Comparison of ENCODE assay signal across 8 cellular contexts in the genomic region with DNA sequence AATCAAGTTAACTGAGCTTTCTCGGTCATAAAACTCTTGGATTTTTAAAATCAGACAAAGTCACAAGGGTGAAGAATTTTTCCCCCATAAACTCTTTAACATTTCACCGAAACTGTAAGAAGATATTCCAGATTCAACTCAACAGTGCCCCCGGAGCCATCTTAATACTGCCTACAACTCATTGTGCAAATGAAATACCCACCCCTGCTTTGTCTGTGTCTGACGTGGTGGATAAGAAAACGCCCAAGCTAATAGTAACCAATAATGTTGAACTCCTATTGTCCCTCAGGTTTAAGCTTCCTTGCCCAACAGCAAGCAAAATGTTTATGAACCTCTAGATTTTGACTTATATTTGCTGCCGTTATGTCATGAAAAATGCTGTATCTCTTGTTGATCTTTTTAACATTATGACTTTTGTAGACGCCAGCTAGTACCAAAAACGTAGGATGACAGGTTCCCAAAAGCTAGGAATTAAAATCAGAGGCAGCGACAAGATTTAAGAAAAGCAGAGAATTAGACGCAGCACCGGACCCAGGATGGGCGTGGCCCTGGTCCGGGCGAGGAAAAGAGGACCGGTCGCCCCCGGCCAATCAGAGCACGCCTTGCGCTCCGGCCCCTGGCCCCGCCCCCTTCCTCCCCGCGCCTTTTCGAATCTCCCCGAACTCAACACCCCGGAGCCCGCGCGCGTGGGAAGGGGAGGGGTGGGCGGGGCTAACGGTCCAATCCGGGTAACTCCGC. TPM values are rescaled to one million over a fixed set of nuclear protein-coding genes. Genes with fewer than 3 reads are reported as not detected.
A peak's percentile ranks its signal among the peaks of the same experiment; 100 is the strongest.
DNase-seq lines count a peak whose midpoint lies in the region; ATAC-seq and TF ChIP-seq lines count a peak whose summit lies in the region.

No MANE protein-coding gene starts in this region.

- H3K27me3 Mint-ChIP-seq in activated naive CD8-positive, alpha-beta T cell treated with anti-CD3 and anti-CD28 coated beads, Interleukin-2, amount 50 U/mL, for 24 hours = no peaks in the 10 kb centered on the region

- H3K36me3 ChIP-seq in cardiac muscle cell (peaks cover 35% of the 10 kb centered on the region), trophoblast cell (ENCODE audit: control insufficient read depth in 1 of 2, insufficient read depth in 2 of 2, low read length in 2 of 2) (peaks cover 8 to 22% of the 10 kb centered on the region in 2 experiments), tibial nerve (peaks cover 0 to 24% (median 0%) of the 10 kb centered on the region in 3 donors)

- H2AFZ ChIP-seq in trophoblast cell (ENCODE audit: insufficient read depth, low read length, poor library complexity) = no peak overlapping the region

- H3K9me3 Mint-ChIP-seq in activated naive CD8-positive, alpha-beta T cell treated with anti-CD3 and anti-CD28 coated beads, Interleukin-2, amount 50 U/mL, for 24 hours = no peaks in the 10 kb centered on the region

- TF ChIP-seq EP300 in tibial nerve (IDR thresholded peaks at IDR 0.05) = peak in 1 of 2 donors; percentile 48

- peaks cover 14% of the 10 kb centered on the region for H3K79me2 ChIP-seq in trophoblast cell (ENCODE audit: control insufficient read depth, insufficient read depth, low read length, poor library complexity)

- H3K4me1 Mint-ChIP-seq in activated naive CD8-positive, alpha-beta T cell treated with anti-CD3 and anti-CD28 coated beads, Interleukin-2, amount 50 U/mL, for 24 hours = peaks cover 31% of the 10 kb centered on the region

- H3K18ac ChIP-seq in trophoblast cell (ENCODE audit: low read length) = no peak overlapping the region

- H3K79me1 ChIP-seq in trophoblast cell (ENCODE audit: low read length) = peaks cover 10% of the 10 kb centered on the region

- H2AK5ac ChIP-seq in trophoblast cell (ENCODE audit: low read length) = no peak overlapping the region

- peak; percentile 17 for TF ChIP-seq CTCF in cardiac muscle cell (IDR thresholded peaks at IDR 0.05; ENCODE audit: low read depth, low read length)
- no peak for TF ChIP-seq CTCF in tibial nerve (IDR thresholded peaks at IDR 0.05)

- peak overlapping the region; percentile 71 for H3K9ac ChIP-seq in trophoblast cell (ENCODE audit: low read length)

- H3K27ac ChIP-seq in cardiac muscle cell (peak overlapping the region; percentile 78), trophoblast cell (ENCODE audit: low read depth, low read length) (no peak overlapping the region), tibial nerve (peak overlapping the region; percentile 89 to 97 (median 94))

- peak overlapping the region; percentile 96 for H3K4me2 ChIP-seq in trophoblast cell (ENCODE audit: low read length)

- H2BK12ac ChIP-seq in trophoblast cell (ENCODE audit: low read length) = no peak overlapping the region

- WGBS in trophoblast cell (ENCODE audit: extremely low coverage, insufficient coverage, insufficient read length) = no CpG with 5 or more reads among the region's 34 CpGs
- WGBS in tibial nerve, 2 donors = 0 to 1% methylated on average over 24 to 30 of the region's 34 CpGs

- H3K4ac ChIP-seq in trophoblast cell (ENCODE audit: low read depth, low read length) = peak overlapping the region; percentile 68

- H3K4me3 Mint-ChIP-seq in activated naive CD8-positive, alpha-beta T cell treated with anti-CD3 and anti-CD28 coated beads, Interleukin-2, amount 50 U/mL, for 24 hours = peak overlapping the region; percentile 92

- H2BK5ac ChIP-seq in trophoblast cell (ENCODE audit: low read depth, low read length, poor library complexity) = no peak overlapping the region

- H2BK120ac ChIP-seq in trophoblast cell (ENCODE audit: insufficient read depth, low read length, poor library complexity) = no peak overlapping the region

- peaks cover 42% of the 10 kb centered on the region for H3K36me3 Mint-ChIP-seq in activated naive CD8-positive, alpha-beta T cell treated with anti-CD3 and anti-CD28 coated beads, Interleukin-2, amount 50 U/mL, for 24 hours (ENCODE audit: low read depth)

- TF ChIP-seq POLR2A in tibial nerve (IDR thresholded peaks at IDR 0.05) = no peak

- H3K27me3 ChIP-seq in cardiac muscle cell (no peaks in the 10 kb centered on the region), trophoblast cell (ENCODE audit: insufficient read depth, low read length) (no peaks in the 10 kb centered on the region), tibial nerve (no peaks in the 10 kb centered on the region)

- H3K9me3 ChIP-seq in cardiac muscle cell (ENCODE audit: low read depth) (no peaks in the 10 kb centered on the region), trophoblast cell (ENCODE audit: insufficient read depth, low read depth, low read length) (no peaks in the 10 kb centered on the region), tibial nerve (no peaks in the 10 kb centered on the region)

- no peak overlapping the region for H4K12ac ChIP-seq in trophoblast cell (ENCODE audit: low read depth, low read length)

- peak overlapping the region; percentile 94 for H3K4me3 ChIP-seq in GM08714 (ENCODE audit: low read length)
- H3K4me3 ChIP-seq in cardiac muscle cell = peak overlapping the region; percentile 86
- H3K4me3 ChIP-seq in trophoblast cell (ENCODE audit: low read depth, low read length) = peak overlapping the region; percentile 96
- peak overlapping the region; percentile 70 to 95 (median 87) for H3K4me3 ChIP-seq in tibial nerve

- DNase-seq in NCI-H1436 (lab: John Stamatoyannopoulos, UW) = peak; percentile 94
- peak; percentile 74 to 86 for DNase-seq in SW 1271 (lab: John Stamatoyannopoulos, UW)
- peak; percentile 98 for DNase-seq in activated naive CD8-positive, alpha-beta T cell treated with anti-CD3 and anti-CD28 coated beads, Interleukin-2, amount 50 U/mL, for 24 hours
- DNase-seq in cardiac muscle cell (ENCODE audit: low read depth in 1 of 2, low spot score in 1 of 2) = peak; percentile 94 to 95
- DNase-seq in trophoblast cell = peak; percentile 67 to 84
- DNase-seq in tibial nerve (ENCODE audit: low spot score in 2 of 2) = peak; percentile 89 to 92

- H3K4me1 ChIP-seq in cardiac muscle cell (ENCODE audit: low read depth) (peaks cover 10% of the 10 kb centered on the region), trophoblast cell (ENCODE audit: control insufficient read depth in 1 of 2, insufficient read depth in 2 of 2, low read length in 2 of 2) (peaks cover 4 to 12% of the 10 kb centered on the region in 2 experiments), tibial nerve (peaks cover 0 to 57% (median 21%) of the 10 kb centered on the region in 4 donors)

- H3K14ac ChIP-seq in trophoblast cell (ENCODE audit: low read length) = no peak overlapping the region

- H3K23ac ChIP-seq in trophoblast cell (ENCODE audit: low read length) = no peak overlapping the region

- peak overlapping the region; percentile 79 for H3K27ac Mint-ChIP-seq in activated naive CD8-positive, alpha-beta T cell treated with anti-CD3 and anti-CD28 coated beads, Interleukin-2, amount 50 U/mL, for 24 hours

- H4K91ac ChIP-seq in trophoblast cell (ENCODE audit: low read depth, low read length) = no peak overlapping the region

- peak; percentile 77 for ATAC-seq in HG02763 (IDR thresholded peaks at IDR 0.05; ENCODE audit: unreplicated experiment)
- peak; percentile 87 for ATAC-seq in activated naive CD8-positive, alpha-beta T cell treated with anti-CD3 and anti-CD28 coated beads, Interleukin-2, amount 50 U/mL, for 24 hours

- H4K8ac ChIP-seq in trophoblast cell (ENCODE audit: low read depth, low read length) = peak overlapping the region; percentile 90

RNA-seq across cellular contexts. Expression of gene STMN1, which starts 1.1 kb away (rescaled TPM):
- 225 and 572 TPM in 2 replicates for total RNA-seq in cardiac muscle cell
- polyA plus RNA-seq in cardiac muscle cell = 943 and 1,052 TPM in 2 replicates
- 444 and 486 TPM in 2 replicates for polyA plus RNA-seq in trophoblast cell (2013)
- total RNA-seq in tibial nerve = 100 to 1,000 TPM in 2 of 4 donors, 10 to 100 TPM in 2; 79.2 to 140 (median 105) TPM

RNA-seq across cellular contexts. Expression of gene PAQR7, which starts 29.6 kb away (rescaled TPM):
- total RNA-seq in cardiac muscle cell (10.7 and 12.5 TPM in 2 replicates), tibial nerve (1 to 10 TPM; 5.4 to 8.7 (median 7.5) TPM)
- polyA plus RNA-seq in cardiac muscle cell = 2.1 and 3.1 TPM in 2 replicates
- polyA plus RNA-seq in trophoblast cell (2013) = 13.5 and 14.9 TPM in 2 replicates

RNA-seq across cellular contexts. Expression of gene AUNIP, which starts 45.9 kb away (rescaled TPM):
- total RNA-seq in cardiac muscle cell = 3.0 and 4.4 TPM in 2 replicates
- 4.9 and 5.6 TPM in 2 replicates for polyA plus RNA-seq in cardiac muscle cell
- polyA plus RNA-seq in trophoblast cell (2013) = 9.2 and 9.4 TPM in 2 replicates
- not detected for total RNA-seq in tibial nerve
